Comparison of ENCODE assay signal across 21 cellular contexts in genomic region chr3:97105989-97106651, GRCh38.
"Had no signal": no experiment of that assay in that cellular context is flagged by ENCODE, and none has a peak within 500 bp of the region (broad histone marks: within the 10 kb centered on the region; RNA-seq: fewer than 3 reads in every experiment).

No MANE protein-coding gene starts in this region.

- H3K4me1 ChIP-seq: SJSA1 had no signal

- H3K4me3 ChIP-seq: K562, SJSA1, SK-N-MC had no signal

- H3K4me3 Mint-ChIP-seq: IgD-negative memory B cell had no signal

- FAIRE-seq: K562, RCC 7860 had no signal

- H3K9me3 ChIP-seq: SJSA1 had no signal

- H3K4me1 Mint-ChIP-seq: IgD-negative memory B cell had no signal

- ATAC-seq: K562 had no signal

- H3K36me3 Mint-ChIP-seq: IgD-negative memory B cell had no signal

- H3K4me2 ChIP-seq: KMS-11 had no signal

- H3K36me3 ChIP-seq: SJSA1 had no signal

- H3K27ac Mint-ChIP-seq: IgD-negative memory B cell had no signal

- H3K27me3 Mint-ChIP-seq: IgD-negative memory B cell had no signal

- H3K9ac ChIP-seq: KMS-11 had no signal

- H3K27ac ChIP-seq: KMS-11, SJSA1, SK-N-MC had no signal

- H3K27me3 ChIP-seq: SJSA1 had no signal

- DNase-seq: Kasumi-1, MM.1S, NCI-H1092 treated with DMSO at 0.1 percent for 48 hours, NCI-H1436, NCI-H187, NCI-H2029, NCI-H2081 treated with DMSO at 0.1 percent for 48 hours, NCI-H2171, NCI-H510A, NCI-H524 treated with DMSO at 0.1 percent for 48 hours, NCI-H69, NCI-H774, Right ventricle myocardium superior, RPMI8226, SIG-M5 had no signal
